ENCODE assay signal across 8 cellular contexts in the genomic region with DNA sequence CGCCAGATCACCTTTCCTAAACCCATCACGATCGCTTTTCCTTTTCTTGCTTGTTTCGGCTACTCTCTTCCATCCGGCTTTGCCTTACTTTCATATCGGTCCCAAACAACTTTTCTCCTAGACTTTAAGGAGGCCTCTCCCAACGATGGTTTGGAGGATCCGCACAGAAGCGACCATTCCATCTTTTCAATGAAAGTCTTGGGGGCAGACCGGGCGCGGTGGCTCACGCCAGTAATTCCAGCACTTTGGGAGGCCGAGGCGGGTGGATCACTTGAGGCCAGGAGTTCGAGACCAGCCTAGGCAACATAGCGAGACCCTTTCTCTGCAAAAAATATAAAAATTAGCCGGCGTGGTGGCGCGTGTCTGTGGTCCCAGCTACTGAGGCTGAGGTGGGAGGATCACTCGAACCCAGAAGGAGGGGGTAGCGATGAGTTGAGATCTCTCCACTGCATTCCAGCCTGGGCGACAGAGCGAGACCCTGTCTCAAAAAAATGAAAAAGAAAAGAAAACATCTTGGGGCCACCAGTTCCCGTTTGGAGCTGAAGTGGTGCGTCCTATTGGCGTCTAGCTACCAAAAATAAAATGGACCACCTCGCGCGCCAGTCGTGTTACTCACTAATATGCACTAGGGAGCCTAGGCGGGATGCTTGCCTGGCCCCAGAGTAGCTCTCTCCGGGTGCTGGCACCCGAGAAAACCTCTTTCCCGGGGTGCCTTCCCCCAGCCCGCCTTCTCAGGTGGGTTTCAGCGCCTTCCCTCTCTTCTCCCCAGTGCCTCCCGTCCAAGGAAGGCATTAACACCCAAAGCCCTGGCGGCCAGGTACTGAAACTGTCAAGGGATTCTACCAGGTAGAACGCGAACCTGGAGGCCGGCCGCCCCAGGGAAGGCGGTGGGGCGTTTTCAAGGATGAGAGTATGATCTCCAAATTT. TPM values are rescaled to one million over a fixed set of nuclear protein-coding genes. Genes with fewer than 3 reads are reported as not detected.
DNase-seq lines count a peak whose midpoint lies in the region; ATAC-seq and TF ChIP-seq lines count a peak whose summit lies in the region.

No MANE protein-coding gene starts in this region.

- H3K4me3 Mint-ChIP-seq in Caco-2 (ENCODE audit: unreplicated experiment) = peak overlapping the region; percentile 84

- peak; percentile 81 to 82 for DNase-seq in Caco-2
- DNase-seq in NCI-H1105 (lab: John Stamatoyannopoulos, UW) = peak; percentile 52
- DNase-seq in activated CD4-positive, alpha-beta T cell treated with anti-CD3 and anti-CD28 coated beads, Interleukin-2, amount 50 U/mL, for 24 hours (ENCODE audit: low read depth in 1 of 2, low spot score in 1 of 2) = peak; percentile 28 to 33
- DNase-seq in mucosa of descending colon = peak; percentile 59 to 66 (median 65)
- DNase-seq in stimulated activated CD8-positive, alpha-beta memory T cell treated with anti-CD3 and anti-CD28 coated beads, Interleukin-4, amount 100 ng/mL, for 48 hours = peak; percentile 60
- DNase-seq in middle frontal gyrus (ENCODE audit: extremely low spot score, low spot score) = no peak

- intact Hi-C loops in Caco-2 (cut with micrococcal nuclease; ENCODE audit: unreplicated experiment) = no loop called here
- intact Hi-C loops in mucosa of descending colon (cut with DNase I, micrococcal nuclease) = loop anchor here (2.0 to 10.0 kb wide), 2 partner anchors 60 to 66 kb away; partner anchors contain the start of gene SCAMP1 (in 1 of the 2)

- no peaks in the 10 kb centered on the region for H3K27me3 Mint-ChIP-seq in Caco-2 (ENCODE audit: insufficient read depth, unreplicated experiment)

- CTCF ChIA-PET in Caco-2 (lab: Charles Lee) = interaction anchor here (1.0 kb wide), 1 partner anchor 66 kb away, joined by 13 read pairs; the partner anchor contains the start of gene SCAMP1

- peak overlapping the region; percentile 74 for H3K4me3 ChIP-seq in Caco-2 (ENCODE audit: low read depth, low read length)
- H3K4me3 ChIP-seq in duodenal mucosa (ENCODE audit: low read depth in 1 of 2, low read length in 2 of 2) = peak overlapping the region; percentile 93 to 100
- H3K4me3 ChIP-seq in mucosa of descending colon = peak overlapping the region; percentile 67

- H3K4me1 ChIP-seq in Caco-2 (no peaks in the 10 kb centered on the region), duodenal mucosa (ENCODE audit: control insufficient read depth in 1 of 2, insufficient read depth in 2 of 2, low read length in 2 of 2) (peaks cover 7 to 11% of the 10 kb centered on the region in 2 donors), mucosa of descending colon (ENCODE audit: low read depth) (peaks cover 15% of the 10 kb centered on the region)

- H3K36me3 Mint-ChIP-seq in Caco-2 (ENCODE audit: insufficient read depth, unreplicated experiment) = peaks cover 16% of the 10 kb centered on the region

- peak; percentile 16 for ATAC-seq in GM21528 (IDR thresholded peaks at IDR 0.05; ENCODE audit: low FRiP score, unreplicated experiment)
- ATAC-seq in mucosa of descending colon = peak; percentile 56

- H3K9me3 Mint-ChIP-seq in Caco-2 (ENCODE audit: unreplicated experiment) = no peaks in the 10 kb centered on the region

- H3K27ac Mint-ChIP-seq in Caco-2 (ENCODE audit: unreplicated experiment) = peak overlapping the region; percentile 97

- peak; percentile 47 to 59 for TF ChIP-seq CTCF in Caco-2 (IDR thresholded peaks at IDR 0.05; ENCODE audit: insufficient read depth in 1 of 2, low read depth in 1 of 2, low read length in 1 of 2, severe bottlenecking in 1 of 2, unreplicated experiment in 1 of 2)
- no peak for TF ChIP-seq CTCF in mucosa of descending colon (IDR thresholded peaks at IDR 0.05)

- no peak overlapping the region for H3K27ac ChIP-seq in duodenal mucosa (ENCODE audit: low read depth, low read length)

- BruUV-seq in Caco-2 (replicated peaks; lab: Mats Ljungman, UMichigan) = no TSS peak

- POLR2A ChIA-PET in Caco-2 (lab: Charles Lee) = interaction anchor here (0.5 to 1.4 kb wide), 6 partner anchors 13 to 238 kb away, joined by 3 to 7 read pairs (median 3); partner anchors contain the start of gene SCAMP1

- no peaks in the 10 kb centered on the region for H3K9me3 ChIP-seq in Caco-2
- no peaks in the 10 kb centered on the region for H3K9me3 ChIP-seq in duodenal mucosa (ENCODE audit: control insufficient read depth in 1 of 2, low read length in 2 of 2)
- H3K9me3 ChIP-seq in mucosa of descending colon = no peaks in the 10 kb centered on the region

- peaks cover 6% of the 10 kb centered on the region for H3K4me1 Mint-ChIP-seq in Caco-2 (ENCODE audit: low read depth, unreplicated experiment)

- H3K27me3 ChIP-seq in Caco-2 (replicated peaks; ENCODE audit: control insufficient read depth, insufficient read depth, low read length) = no peaks in the 10 kb centered on the region
- no peaks in the 10 kb centered on the region for H3K27me3 ChIP-seq in duodenal mucosa (ENCODE audit: control insufficient read depth in 1 of 2, insufficient read depth in 2 of 2, low read length in 2 of 2)

- H3K36me3 ChIP-seq in Caco-2 (ENCODE audit: control insufficient read depth, insufficient read depth, low read length) (no peaks in the 10 kb centered on the region), duodenal mucosa (ENCODE audit: control insufficient read depth in 1 of 2, insufficient read depth in 2 of 2, low read length in 2 of 2) (no peaks in the 10 kb centered on the region), mucosa of descending colon (ENCODE audit: low read depth) (no peaks in the 10 kb centered on the region)

- peak overlapping the region; percentile 34 to 78 for H3K9ac ChIP-seq in duodenal mucosa (ENCODE audit: low read depth in 1 of 2, low read length in 2 of 2)

RNA-seq across cellular contexts. Expression of gene AP3B1, which starts 0.8 kb away (rescaled TPM):
- 52.7 and 53.1 TPM in 2 replicates for total RNA-seq in Caco-2 (2022)
- 10 to 100 TPM; 38.5 to 55.6 (median 52.1) TPM for total RNA-seq in mucosa of descending colon
